In genomic region chr17:40671282-40671681, GRCh38 we compare ENCODE assay signal across 2 cellular contexts.
TF ChIP-seq lines count a peak whose summit lies in the region.

No MANE protein-coding gene starts in this region.

TF ChIP-seq in liver, 16 proteins besides CTCF, POLR2A, EP300 and RAD21:
- TF ChIP-seq HNF4G (IDR thresholded peaks at IDR 0.05) (no peak), NR2F2 (IDR thresholded peaks at IDR 0.05) (no peak), HNF4A (conservative IDR thresholded peaks at IDR 0.05) (peak; percentile 41 to 48), YY1 (IDR thresholded peaks at IDR 0.05) (peak; percentile 44), FOXA2 (IDR thresholded peaks at IDR 0.05) (no peak), ZBTB33 (IDR thresholded peaks at IDR 0.05) (no peak), GABPA (IDR thresholded peaks at IDR 0.05 in 1 of 2, conservative IDR thresholded peaks at IDR 0.05 in 1 of 2) (no peak), EGR1 (IDR thresholded peaks at IDR 0.05; ENCODE audit: low read depth in 2 of 2) (no peak), RXRA (IDR thresholded peaks at IDR 0.05) (peak; percentile 25 to 39), TAF1 (conservative IDR thresholded peaks at IDR 0.05) (no peak), FOXA1 (IDR thresholded peaks at IDR 0.05) (no peak), JUND (IDR thresholded peaks at IDR 0.05) (no peak), SP1 (IDR thresholded peaks at IDR 0.05) (peak; percentile 53), REST (IDR thresholded peaks at IDR 0.05) (no peak)
- TF ChIP-seq, protein P1, sequence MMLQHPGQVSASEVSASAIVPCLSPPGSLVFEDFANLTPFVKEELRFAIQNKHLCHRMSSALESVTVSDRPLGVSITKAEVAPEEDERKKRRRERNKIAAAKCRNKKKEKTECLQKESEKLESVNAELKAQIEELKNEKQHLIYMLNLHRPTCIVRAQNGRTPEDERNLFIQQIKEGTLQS (IDR thresholded peaks at IDR 0.05), result no peak
- TF ChIP-seq, protein P2, sequence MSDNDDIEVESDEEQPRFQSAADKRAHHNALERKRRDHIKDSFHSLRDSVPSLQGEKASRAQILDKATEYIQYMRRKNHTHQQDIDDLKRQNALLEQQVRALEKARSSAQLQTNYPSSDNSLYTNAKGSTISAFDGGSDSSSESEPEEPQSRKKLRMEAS (IDR thresholded peaks at IDR 0.05), result no peak

TF ChIP-seq in HepG2, 621 proteins besides CTCF, POLR2A, EP300 and RAD21:
- TF ChIP-seq, protein P3, sequence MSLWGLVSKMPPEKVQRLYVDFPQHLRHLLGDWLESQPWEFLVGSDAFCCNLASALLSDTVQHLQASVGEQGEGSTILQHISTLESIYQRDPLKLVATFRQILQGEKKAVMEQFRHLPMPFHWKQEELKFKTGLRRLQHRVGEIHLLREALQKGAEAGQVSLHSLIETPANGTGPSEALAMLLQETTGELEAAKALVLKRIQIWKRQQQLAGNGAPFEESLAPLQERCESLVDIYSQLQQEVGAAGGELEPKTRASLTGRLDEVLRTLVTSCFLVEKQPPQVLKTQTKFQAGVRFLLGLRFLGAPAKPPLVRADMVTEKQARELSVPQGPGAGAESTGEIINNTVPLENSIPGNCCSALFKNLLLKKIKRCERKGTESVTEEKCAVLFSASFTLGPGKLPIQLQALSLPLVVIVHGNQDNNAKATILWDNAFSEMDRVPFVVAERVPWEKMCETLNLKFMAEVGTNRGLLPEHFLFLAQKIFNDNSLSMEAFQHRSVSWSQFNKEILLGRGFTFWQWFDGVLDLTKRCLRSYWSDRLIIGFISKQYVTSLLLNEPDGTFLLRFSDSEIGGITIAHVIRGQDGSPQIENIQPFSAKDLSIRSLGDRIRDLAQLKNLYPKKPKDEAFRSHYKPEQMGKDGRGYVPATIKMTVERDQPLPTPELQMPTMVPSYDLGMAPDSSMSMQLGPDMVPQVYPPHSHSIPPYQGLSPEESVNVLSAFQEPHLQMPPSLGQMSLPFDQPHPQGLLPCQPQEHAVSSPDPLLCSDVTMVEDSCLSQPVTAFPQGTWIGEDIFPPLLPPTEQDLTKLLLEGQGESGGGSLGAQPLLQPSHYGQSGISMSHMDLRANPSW (CRISPR knock-in tag; IDR thresholded peaks at IDR 0.05; ENCODE audit: borderline replicate concordance), result no peak
- TF ChIP-seq NKX3-1 (CRISPR knock-in tag; IDR thresholded peaks at IDR 0.05) (no peak), CAMTA2 (CRISPR knock-in tag; IDR thresholded peaks at IDR 0.05; ENCODE audit: borderline replicate concordance) (no peak), AGO1 (IDR thresholded peaks at IDR 0.05; ENCODE audit: low read depth, low read length, poor library complexity, severe bottlenecking) (no peak), ZNF724P (CRISPR knock-in tag; IDR thresholded peaks at IDR 0.05; ENCODE audit: borderline replicate concordance) (no peak), REPIN1 (CRISPR knock-in tag; IDR thresholded peaks at IDR 0.05; ENCODE audit: borderline replicate concordance, low read depth) (no peak), ZNF296 (CRISPR knock-in tag; conservative IDR thresholded peaks at IDR 0.05) (no peak), RELA (CRISPR knock-in tag; IDR thresholded peaks at IDR 0.05) (no peak), SOX13 (IDR thresholded peaks at IDR 0.05) (no peak), SOX13 (CRISPR knock-in tag; conservative IDR thresholded peaks at IDR 0.05 in 1 of 2, IDR thresholded peaks at IDR 0.05 in 1 of 2) (no peak), ZNF883 (CRISPR knock-in tag; IDR thresholded peaks at IDR 0.05; ENCODE audit: not compliant biosample characterization) (no peak), ZNF598 (CRISPR knock-in tag; IDR thresholded peaks at IDR 0.05; ENCODE audit: borderline replicate concordance) (no peak), CENPT (CRISPR knock-in tag; IDR thresholded peaks at IDR 0.05; ENCODE audit: low read depth) (no peak), ZSCAN21 (CRISPR knock-in tag; IDR thresholded peaks at IDR 0.05; ENCODE audit: borderline replicate concordance) (no peak), ZNF616 (CRISPR knock-in tag; IDR thresholded peaks at IDR 0.05; ENCODE audit: low read depth) (no peak), YY1 (IDR thresholded peaks at IDR 0.05; ENCODE audit: insufficient read depth, insufficient replicate concordance, low read depth, low read length) (no peak), ZSCAN12 (CRISPR knock-in tag; IDR thresholded peaks at IDR 0.05) (no peak)
